In genomic region chr18:48963555-48964480, GRCh38 we compare ENCODE assay signal across 18 cellular contexts. TPM values are rescaled to one million over a fixed set of nuclear protein-coding genes. Genes with fewer than 3 reads are reported as not detected.
DNase-seq lines count a peak whose midpoint lies in the region; ATAC-seq and TF ChIP-seq lines count a peak whose summit lies in the region.
"Had no signal": no experiment of that assay in that cellular context is flagged by ENCODE, and none has a peak within 500 bp of the region (broad histone marks: within the 10 kb centered on the region; RNA-seq: fewer than 3 reads in every experiment).

No MANE protein-coding gene starts in this region.

- ATAC-seq in activated CD8-positive, alpha-beta T cell treated with anti-CD3 and anti-CD28 coated beads for 36 hours: peak; percentile 20
- ATAC-seq in activated CD8-positive, alpha-beta T cell treated with anti-CD3 and anti-CD28 coated beads, Interleukin-2, amount 10 ng/mL, durations not matched to agents 7 days and 5 days: no peak
- ATAC-seq: HCT116 had no signal

- H3K9ac ChIP-seq in colonic mucosa (ENCODE audit: low read depth in 2 of 2, low read length in 2 of 2): no peak overlapping the region

- H3K9me3 ChIP-seq in esophagus (ENCODE audit: control insufficient read depth in 2 of 2, insufficient read depth in 1 of 2, low read depth in 1 of 2, low read length in 1 of 2) (no peaks in the 10 kb centered on the region), vagina (no peaks in the 10 kb centered on the region), colonic mucosa (no peaks in the 10 kb centered on the region), OCI-LY7 (ENCODE audit: low read length) (no peaks in the 10 kb centered on the region)
- H3K9me3 ChIP-seq: body of pancreas had no signal

- H3K4me1 Mint-ChIP-seq in activated CD8-positive, alpha-beta T cell treated with anti-CD3 and anti-CD28 coated beads for 36 hours (ENCODE audit: low read depth): peaks cover 13% of the 10 kb centered on the region
- peaks cover 10% of the 10 kb centered on the region for H3K4me1 Mint-ChIP-seq in activated CD8-positive, alpha-beta T cell treated with anti-CD3 and anti-CD28 coated beads, Interleukin-2, amount 10 ng/mL, durations not matched to agents 7 days and 5 days (ENCODE audit: low read depth)
- peaks cover 29% of the 10 kb centered on the region for H3K4me1 Mint-ChIP-seq in nephron
- H3K4me1 Mint-ChIP-seq: memory B cell had no signal

- H3K9me2 ChIP-seq in OCI-LY7 (ENCODE audit: insufficient read depth, low read length): no peaks in the 10 kb centered on the region

- CTCF ChIA-PET in activated CD8-positive, alpha-beta T cell treated with anti-CD3 and anti-CD28 coated beads for 36 hours (lab: Charles Lee): interaction anchor here (1.1 kb wide), 1 partner anchor 20 kb away, joined by 3 read pairs; no protein-coding TSS in a partner anchor
- CTCF ChIA-PET in activated CD8-positive, alpha-beta T cell treated with anti-CD3 and anti-CD28 coated beads, Interleukin-2, amount 10 ng/mL, durations not matched to agents 7 days and 5 days (lab: Charles Lee): interaction anchor here (0.9 to 1.3 kb wide), 2 partner anchors 26 to 33 kb away, joined by 3 read pairs; no protein-coding TSS in a partner anchor
- CTCF ChIA-PET in OCI-LY7 (lab: Charles Lee; ENCODE audit: unreplicated experiment): no interaction called here

- no peak overlapping the region for H3K27ac Mint-ChIP-seq in activated CD8-positive, alpha-beta T cell treated with anti-CD3 and anti-CD28 coated beads for 36 hours
- H3K27ac Mint-ChIP-seq in activated CD8-positive, alpha-beta T cell treated with anti-CD3 and anti-CD28 coated beads, Interleukin-2, amount 10 ng/mL, durations not matched to agents 7 days and 5 days: no peak overlapping the region
- H3K27ac Mint-ChIP-seq in nephron: peak overlapping the region; percentile 1 to 68 (median 67)
- H3K27ac Mint-ChIP-seq: CD4-positive, alpha-beta memory T cell; memory B cell had no signal

- no peaks in the 10 kb centered on the region for H3K27me3 ChIP-seq in esophagus (ENCODE audit: control insufficient read depth in 1 of 2, insufficient read depth in 2 of 2, low read length in 2 of 2)
- no peaks in the 10 kb centered on the region for H3K27me3 ChIP-seq in vagina
- no peaks in the 10 kb centered on the region for H3K27me3 ChIP-seq in colonic mucosa
- H3K27me3 ChIP-seq: body of pancreas had no signal

- H3K4me3 Mint-ChIP-seq in activated CD8-positive, alpha-beta T cell treated with anti-CD3 and anti-CD28 coated beads for 36 hours: no peak overlapping the region
- H3K4me3 Mint-ChIP-seq in activated CD8-positive, alpha-beta T cell treated with anti-CD3 and anti-CD28 coated beads, Interleukin-2, amount 10 ng/mL, durations not matched to agents 7 days and 5 days: no peak overlapping the region
- H3K4me3 Mint-ChIP-seq in nephron: peak overlapping the region in 1 of 3 experiments; percentile 27
- H3K4me3 Mint-ChIP-seq: CD4-positive, alpha-beta memory T cell; memory B cell had no signal

- H3K4me3 ChIP-seq in esophagus (ENCODE audit: low read depth in 1 of 2, low read length in 2 of 2) (no peak overlapping the region), vagina (no peak overlapping the region), colonic mucosa (no peak overlapping the region), OCI-LY7 (ENCODE audit: low read depth, low read length, poor library complexity, severe bottlenecking) (no peak overlapping the region)
- H3K4me3 ChIP-seq: body of pancreas, GM12878 had no signal

- H2AFZ ChIP-seq in OCI-LY7 (ENCODE audit: low read length): no peak overlapping the region

- no peak for DNase-seq in activated CD8-positive, alpha-beta T cell treated with anti-CD3 and anti-CD28 coated beads for 36 hours
- DNase-seq in activated CD8-positive, alpha-beta T cell treated with anti-CD3 and anti-CD28 coated beads, Interleukin-2, amount 10 ng/mL, durations not matched to agents 7 days and 5 days: no peak
- DNase-seq in vagina (ENCODE audit: extremely low spot score in 2 of 2) (no peak), colonic mucosa (no peak), NAMALWA (ENCODE audit: low spot score) (no peak), OCI-LY7 (ENCODE audit: low spot score) (no peak)
- DNase-seq: activated CD4-positive, CD25-positive, alpha-beta regulatory T cell; activated gamma-delta T cell treated with Interleukin-2 at 50 U/mL for 16 hours; body of pancreas; CD4-positive, alpha-beta memory T cell; NCI-H187; T-helper 1 cell had no signal

- WGBS in esophagus, 2 donors: 60 to 63% methylated on average over 11 of the region's 11 CpGs

- no peak overlapping the region for H3K4me2 ChIP-seq in OCI-LY7 (ENCODE audit: low read length)

- intact Hi-C loops in activated CD8-positive, alpha-beta T cell treated with anti-CD3 and anti-CD28 coated beads for 36 hours (cut with micrococcal nuclease): loop anchor here (10.0 kb wide), 1 partner anchor 1049 kb away; no protein-coding TSS in a partner anchor
- intact Hi-C loops in vagina (cut with DNase I) (no loop called here), colonic mucosa (cut with DNase I) (no loop called here), OCI-LY7 (cut with micrococcal nuclease; ENCODE audit: unreplicated experiment) (no loop called here)

- POLR2A ChIA-PET in activated CD8-positive, alpha-beta T cell treated with anti-CD3 and anti-CD28 coated beads for 36 hours (lab: Charles Lee): no interaction called here
- POLR2A ChIA-PET in activated CD8-positive, alpha-beta T cell treated with anti-CD3 and anti-CD28 coated beads, Interleukin-2, amount 10 ng/mL, durations not matched to agents 7 days and 5 days (lab: Charles Lee): no interaction called here
- POLR2A ChIA-PET in OCI-LY7 (lab: Charles Lee): no interaction called here

- BruUV-seq in OCI-LY7 (replicated peaks; lab: Mats Ljungman, UMichigan): no TSS peak

- no peaks in the 10 kb centered on the region for H3K36me3 Mint-ChIP-seq in activated CD8-positive, alpha-beta T cell treated with anti-CD3 and anti-CD28 coated beads for 36 hours (ENCODE audit: low read depth)
- H3K36me3 Mint-ChIP-seq in activated CD8-positive, alpha-beta T cell treated with anti-CD3 and anti-CD28 coated beads, Interleukin-2, amount 10 ng/mL, durations not matched to agents 7 days and 5 days (ENCODE audit: low read depth): no peaks in the 10 kb centered on the region
- H3K36me3 Mint-ChIP-seq in nephron (ENCODE audit: low read depth): no peaks in the 10 kb centered on the region
- H3K36me3 Mint-ChIP-seq: CD4-positive, alpha-beta memory T cell; memory B cell had no signal

- H3K27ac ChIP-seq in esophagus (ENCODE audit: low read depth in 2 of 2, low read length in 1 of 2): peak overlapping the region; percentile 12 to 49
- H3K27ac ChIP-seq in vagina: peak overlapping the region; percentile 68
- H3K27ac ChIP-seq in colonic mucosa: no peak overlapping the region
- H3K27ac ChIP-seq in OCI-LY7 (ENCODE audit: low read depth, low read length, poor library complexity, severe bottlenecking): no peak overlapping the region
- H3K27ac ChIP-seq: body of pancreas, HL-60 had no signal

- H3K9me3 Mint-ChIP-seq in activated CD8-positive, alpha-beta T cell treated with anti-CD3 and anti-CD28 coated beads for 36 hours: no peaks in the 10 kb centered on the region
- H3K9me3 Mint-ChIP-seq in activated CD8-positive, alpha-beta T cell treated with anti-CD3 and anti-CD28 coated beads, Interleukin-2, amount 10 ng/mL, durations not matched to agents 7 days and 5 days (ENCODE audit: insufficient read depth): no peaks in the 10 kb centered on the region
- no peaks in the 10 kb centered on the region for H3K9me3 Mint-ChIP-seq in nephron
- H3K9me3 Mint-ChIP-seq: memory B cell had no signal

- peaks cover 4% of the 10 kb centered on the region for H3K27me3 Mint-ChIP-seq in activated CD8-positive, alpha-beta T cell treated with anti-CD3 and anti-CD28 coated beads for 36 hours
- H3K27me3 Mint-ChIP-seq in activated CD8-positive, alpha-beta T cell treated with anti-CD3 and anti-CD28 coated beads, Interleukin-2, amount 10 ng/mL, durations not matched to agents 7 days and 5 days (ENCODE audit: low read depth): peaks cover 38% of the 10 kb centered on the region
- peaks cover 36% of the 10 kb centered on the region for H3K27me3 Mint-ChIP-seq in nephron (ENCODE audit: low read depth)

- no peak for TF ChIP-seq POLR2A in vagina (IDR thresholded peaks at IDR 0.05)

- H3K36me3 ChIP-seq in esophagus (ENCODE audit: control insufficient read depth in 2 of 2, insufficient read depth in 2 of 2, low read length in 1 of 2): no peaks in the 10 kb centered on the region
- H3K36me3 ChIP-seq in vagina: no peaks in the 10 kb centered on the region
- H3K36me3 ChIP-seq in colonic mucosa: no peaks in the 10 kb centered on the region
- no peaks in the 10 kb centered on the region for H3K36me3 ChIP-seq in OCI-LY7 (ENCODE audit: insufficient read depth, low read length)

- no peaks in the 10 kb centered on the region for H3K79me2 ChIP-seq in OCI-LY7 (ENCODE audit: insufficient read depth, low read depth, low read length)

- H4K20me1 ChIP-seq in OCI-LY7 (ENCODE audit: insufficient read depth, low read length): no peaks in the 10 kb centered on the region

- no peak for TF ChIP-seq CTCF in activated CD8-positive, alpha-beta T cell treated with anti-CD3 and anti-CD28 coated beads for 36 hours (IDR thresholded peaks at IDR 0.05)
- TF ChIP-seq CTCF in nephron (IDR thresholded peaks at IDR 0.05; ENCODE audit: unreplicated experiment in 3 of 3): no peak
- no peak for TF ChIP-seq CTCF in vagina (IDR thresholded peaks at IDR 0.05)
- no peak for TF ChIP-seq CTCF in colonic mucosa (IDR thresholded peaks at IDR 0.05)
- TF ChIP-seq CTCF in OCI-LY7 (conservative IDR thresholded peaks at IDR 0.05; ENCODE audit: low read length): no peak

- H3K4me1 ChIP-seq in esophagus (ENCODE audit: control insufficient read depth in 2 of 2, insufficient read depth in 2 of 2, low read length in 1 of 2): peaks cover 0 to 6% of the 10 kb centered on the region in 2 donors
- H3K4me1 ChIP-seq in vagina: peaks cover 5% of the 10 kb centered on the region
- no peaks in the 10 kb centered on the region for H3K4me1 ChIP-seq in colonic mucosa
- H3K4me1 ChIP-seq in OCI-LY7 (ENCODE audit: insufficient read depth, low read length, poor library complexity, severe bottlenecking): no peaks in the 10 kb centered on the region
- H3K4me1 ChIP-seq: body of pancreas had no signal

RNA-seq across cellular contexts. Expression of gene SMAD7, which starts 13.1 kb away (rescaled TPM):
- 10 to 100 TPM; 17.4 to 18.1 TPM for total RNA-seq in activated CD8-positive, alpha-beta T cell treated with anti-CD3 and anti-CD28 coated beads for 36 hours
- total RNA-seq in activated CD8-positive, alpha-beta T cell treated with anti-CD3 and anti-CD28 coated beads, Interleukin-2, amount 10 ng/mL, durations not matched to agents 7 days and 5 days: 10 to 100 TPM; 23.8 to 24.1 TPM
- polyA plus RNA-seq in esophagus: 1 to 10 TPM; 3.5 to 4.4 TPM
- total RNA-seq in vagina: 34.1 TPM
- total RNA-seq in colonic mucosa: 10 to 100 TPM; 21.2 to 21.6 TPM
- total RNA-seq in OCI-LY7 (2014; rRNA removed; shearing (Covaris generic)): 13.5 and 15.1 TPM in 2 replicates
- 2.9 and 3.2 TPM in 2 replicates for total RNA-seq in OCI-LY7 (2022)

Comparison
In these comparisons a context has a peak if more than half of its experiments do, and no peak if none do; other contexts are left out.
1. H3K27ac Mint-ChIP-seq: peak in nephron (3 of 3); none in activated CD8-positive, alpha-beta T cell treated with anti-CD3 and anti-CD28 coated beads for 36 hours (single experiment) and activated CD8-positive, alpha-beta T cell treated with anti-CD3 and anti-CD28 coated beads, Interleukin-2, amount 10 ng/mL, durations not matched to agents 7 days and 5 days (single experiment).
2. H3K27ac ChIP-seq: peak in esophagus (2 of 2) and vagina (single experiment); none in colonic mucosa (single experiment) and OCI-LY7 (single experiment).